1 cellular context compared by ENCODE assay signal in genomic region chr10:72310241-72310633, GRCh38.
TF ChIP-seq lines count a peak whose summit lies in the region.

No MANE protein-coding gene starts in this region.

TF ChIP-seq in H1, 55 proteins besides CTCF, POLR2A, EP300 and RAD21 (continued from another document):
- peak; percentile 65; the same call in 1 of the 2 replicates for TF ChIP-seq MAX (IDR thresholded peaks at IDR 0.05)
- TF ChIP-seq RXRA (IDR thresholded peaks at IDR 0.05; ENCODE audit: insufficient read depth, low read depth, low read length), result no peak
- no peak for TF ChIP-seq SIX5 (IDR thresholded peaks at IDR 0.05; ENCODE audit: low read depth, low read length)
- peak; percentile 28 for TF ChIP-seq ASH2L (IDR thresholded peaks at IDR 0.05; ENCODE audit: low read length)
- peak; percentile 87 for TF ChIP-seq TEAD4 (IDR thresholded peaks at IDR 0.05; ENCODE audit: low read depth, low read length)
- TF ChIP-seq E2F6 (IDR thresholded peaks at IDR 0.05), result no peak
- TF ChIP-seq MAFK (IDR thresholded peaks at IDR 0.05; ENCODE audit: low read depth, low read length), result peak; percentile 66; the same call in 1 of the 2 replicates
